Comparison of ENCODE assay signal across 23 cellular contexts in the genomic region with DNA sequence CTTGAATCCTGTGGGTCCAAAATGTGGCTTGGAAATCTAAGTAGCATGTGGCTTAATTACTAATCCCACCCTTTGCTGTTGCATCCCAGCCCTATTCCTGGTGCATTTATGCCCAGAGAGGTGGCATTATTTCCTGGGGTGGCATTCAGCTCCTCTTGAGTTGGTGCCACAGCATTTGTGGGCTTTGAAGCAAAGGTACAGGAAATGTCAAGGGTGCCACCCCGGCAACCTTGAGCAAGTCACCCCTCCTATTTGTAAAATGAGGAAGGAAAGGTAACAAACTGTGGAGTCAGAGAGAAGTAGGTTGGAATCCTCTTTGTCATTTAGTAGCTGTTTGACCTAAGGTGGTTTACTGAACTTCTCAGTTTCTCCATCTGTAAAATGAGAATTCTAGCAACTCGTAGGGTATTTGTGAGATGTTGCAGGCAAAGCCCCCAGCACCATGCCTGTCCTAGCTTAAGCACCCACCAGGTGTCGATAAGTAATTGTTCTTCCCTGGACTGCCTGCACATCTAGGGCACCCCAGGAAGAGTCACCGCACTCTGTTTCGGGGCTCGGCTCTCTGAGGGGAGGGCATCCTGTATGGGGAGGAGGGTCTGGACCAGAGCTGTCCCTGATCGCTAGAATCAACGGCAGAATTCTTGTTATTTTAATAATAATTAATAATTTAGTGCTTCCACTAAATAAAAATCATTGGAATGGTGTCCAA. TPM values are rescaled to one million over a fixed set of nuclear protein-coding genes. Genes with fewer than 3 reads are reported as not detected.
DNase-seq lines count a peak whose midpoint lies in the region; ATAC-seq and TF ChIP-seq lines count a peak whose summit lies in the region.
"Had no signal": no experiment of that assay in that cellular context is flagged by ENCODE, and none has a peak within 500 bp of the region (broad histone marks: within the 10 kb centered on the region; RNA-seq: fewer than 3 reads in every experiment).

No MANE protein-coding gene starts in this region.

- H3K4me2 ChIP-seq in OCI-LY3 (ENCODE audit: low read length), result no peak overlapping the region

- H3K27me3 ChIP-seq in OCI-LY3 (ENCODE audit: low read depth, low read length), result peaks cover 22% of the 10 kb centered on the region
- H3K27me3 ChIP-seq in esophagus muscularis mucosa, result peaks cover 0 to 11% (median 0%) of the 10 kb centered on the region in 4 donors
- H3K27me3 ChIP-seq: foreskin keratinocyte, suprapubic skin had no signal

- DNase-seq in activated naive CD4-positive, alpha-beta T cell treated with anti-CD3 and anti-CD28 coated beads, Interleukin-2, amount 10 ng/mL, durations not matched to agents 7 days and 5 days, result no peak
- DNase-seq in esophagus muscularis mucosa (ENCODE audit: extremely low spot score) (peak; percentile 75), NAMALWA (ENCODE audit: low spot score) (no peak), NCI-H2107 (lab: John Stamatoyannopoulos, UW) (no peak)
- no peak for DNase-seq in stimulated activated naive B cell treated with anti-CD40 and anti-IgM and Interleukin-4, amounts not matched to agents 10 μg/mL and 1 μg/mL and 100 μg/mL, for 72 hours
- DNase-seq: activated CD4-positive, alpha-beta T cell treated with anti-CD3 and anti-CD28 coated beads, Interleukin-2, amount 50 U/mL, for 4 hours; DMS79 treated with DMSO at 0.1 percent for 48 hours; foreskin keratinocyte; GM23248; kidney glomerular epithelial cell; mesendoderm; NCI-H1930; NCI-H510A; nephron progenitor cell; small intestine; stimulated activated CD4-positive, alpha-beta T cell treated with anti-CD3 and anti-CD28 coated beads, Interleukin-4, amount 100 ng/mL, for 4 hours had no signal

- H3K4me1 ChIP-seq in OCI-LY3 (ENCODE audit: low read length) (peaks cover 37% of the 10 kb centered on the region), esophagus muscularis mucosa (peaks cover 4 to 11% (median 8%) of the 10 kb centered on the region in 4 donors)
- H3K4me1 ChIP-seq: prostate gland, suprapubic skin had no signal

- no peak overlapping the region for H3K9ac ChIP-seq in OCI-LY3 (ENCODE audit: low read length)
- H3K9ac ChIP-seq: GM23248 had no signal

- TF ChIP-seq POLR2A in esophagus muscularis mucosa (IDR thresholded peaks at IDR 0.05; ENCODE audit: low read depth), result no peak

- H3K4me3 Mint-ChIP-seq in activated naive CD4-positive, alpha-beta T cell treated with anti-CD3 and anti-CD28 coated beads, Interleukin-2, amount 50 U/mL, for 24 hours, result peak overlapping the region; percentile 30
- no peak overlapping the region for H3K4me3 Mint-ChIP-seq in activated naive CD4-positive, alpha-beta T cell treated with anti-CD3 and anti-CD28 coated beads, Interleukin-2, amount 10 ng/mL, durations not matched to agents 7 days and 5 days
- peak overlapping the region in 1 of 2 donors; percentile 25 for H3K4me3 Mint-ChIP-seq in stimulated activated naive B cell treated with anti-CD40 and anti-IgM and Interleukin-4, amounts not matched to agents 10 μg/mL and 1 μg/mL and 100 μg/mL, for 72 hours
- H3K4me3 Mint-ChIP-seq: activated T-helper 1 cell treated with anti-CD3 and anti-CD28 coated beads, Interleukin-12 subunit alpha, Interleukin-12 subunit beta, Interleukin-2, Interleukin-4 antibody, amounts not matched to agents 30 ng/mL and 10 ng/mL and 1 ng/mL, durations not matched to agents 14 hours and 24 hours and 36 hours; CD14-positive monocyte; nephron progenitor cell had no signal

- no peaks in the 10 kb centered on the region for H3K9me3 Mint-ChIP-seq in activated naive CD4-positive, alpha-beta T cell treated with anti-CD3 and anti-CD28 coated beads, Interleukin-2, amount 50 U/mL, for 24 hours
- H3K9me3 Mint-ChIP-seq in activated naive CD4-positive, alpha-beta T cell treated with anti-CD3 and anti-CD28 coated beads, Interleukin-2, amount 10 ng/mL, durations not matched to agents 7 days and 5 days, result no peaks in the 10 kb centered on the region
- H3K9me3 Mint-ChIP-seq in stimulated activated naive B cell treated with anti-CD40 and anti-IgM and Interleukin-4, amounts not matched to agents 10 μg/mL and 1 μg/mL and 100 μg/mL, for 72 hours, result no peaks in the 10 kb centered on the region
- H3K9me3 Mint-ChIP-seq: activated T-helper 1 cell treated with anti-CD3 and anti-CD28 coated beads, Interleukin-12 subunit alpha, Interleukin-12 subunit beta, Interleukin-2, Interleukin-4 antibody, amounts not matched to agents 30 ng/mL and 10 ng/mL and 1 ng/mL, durations not matched to agents 14 hours and 24 hours and 36 hours; CD14-positive monocyte; nephron progenitor cell had no signal

- H3K27ac ChIP-seq in OCI-LY3 (ENCODE audit: low read length), result peak overlapping the region; percentile 85
- no peak overlapping the region for H3K27ac ChIP-seq in esophagus muscularis mucosa (replicated peaks in 1 of 4)
- H3K27ac ChIP-seq: foreskin keratinocyte, GM23248, prostate gland, suprapubic skin had no signal

- intact Hi-C loops in esophagus muscularis mucosa (cut with DNase I), result loop anchor here (5.0 kb wide), 1 partner anchor 176 kb away; no protein-coding TSS in a partner anchor

- CTCF ChIA-PET in activated naive CD4-positive, alpha-beta T cell treated with anti-CD3 and anti-CD28 coated beads, Interleukin-2, amount 10 ng/mL, durations not matched to agents 7 days and 5 days (lab: Charles Lee), result interaction anchor here (0.8 to 2.1 kb wide), 2 partner anchors 17 to 31 kb away, joined by 3 to 6 read pairs; a partner anchor contains a TSS

- H3K4me3 ChIP-seq in OCI-LY3 (ENCODE audit: low read length) (no peak overlapping the region), esophagus muscularis mucosa (no peak overlapping the region)
- H3K4me3 ChIP-seq: GM23248, prostate gland, suprapubic skin had no signal

- H3K27me3 Mint-ChIP-seq in activated naive CD4-positive, alpha-beta T cell treated with anti-CD3 and anti-CD28 coated beads, Interleukin-2, amount 50 U/mL, for 24 hours, result no peaks in the 10 kb centered on the region
- no peaks in the 10 kb centered on the region for H3K27me3 Mint-ChIP-seq in activated naive CD4-positive, alpha-beta T cell treated with anti-CD3 and anti-CD28 coated beads, Interleukin-2, amount 10 ng/mL, durations not matched to agents 7 days and 5 days
- no peaks in the 10 kb centered on the region for H3K27me3 Mint-ChIP-seq in stimulated activated naive B cell treated with anti-CD40 and anti-IgM and Interleukin-4, amounts not matched to agents 10 μg/mL and 1 μg/mL and 100 μg/mL, for 72 hours

- H3K9me3 ChIP-seq in OCI-LY3 (ENCODE audit: insufficient read depth, low read length) (peaks cover 8% of the 10 kb centered on the region; the same call in 1 of the 2 replicates), esophagus muscularis mucosa (no peaks in the 10 kb centered on the region)
- H3K9me3 ChIP-seq: prostate gland, suprapubic skin had no signal

- H3K27ac Mint-ChIP-seq in activated naive CD4-positive, alpha-beta T cell treated with anti-CD3 and anti-CD28 coated beads, Interleukin-2, amount 50 U/mL, for 24 hours, result peak overlapping the region; percentile 55
- H3K27ac Mint-ChIP-seq in activated naive CD4-positive, alpha-beta T cell treated with anti-CD3 and anti-CD28 coated beads, Interleukin-2, amount 10 ng/mL, durations not matched to agents 7 days and 5 days, result no peak overlapping the region
- peak overlapping the region; percentile 69 for H3K27ac Mint-ChIP-seq in stimulated activated naive B cell treated with anti-CD40 and anti-IgM and Interleukin-4, amounts not matched to agents 10 μg/mL and 1 μg/mL and 100 μg/mL, for 72 hours
- H3K27ac Mint-ChIP-seq: activated T-helper 1 cell treated with anti-CD3 and anti-CD28 coated beads, Interleukin-12 subunit alpha, Interleukin-12 subunit beta, Interleukin-2, Interleukin-4 antibody, amounts not matched to agents 30 ng/mL and 10 ng/mL and 1 ng/mL, durations not matched to agents 14 hours and 24 hours and 36 hours; nephron progenitor cell had no signal

- no peak overlapping the region for H2AFZ ChIP-seq in OCI-LY3 (ENCODE audit: low read depth, low read length)
- H2AFZ ChIP-seq: GM23248 had no signal

- H3K36me3 Mint-ChIP-seq in activated naive CD4-positive, alpha-beta T cell treated with anti-CD3 and anti-CD28 coated beads, Interleukin-2, amount 50 U/mL, for 24 hours, result no peaks in the 10 kb centered on the region
- H3K36me3 Mint-ChIP-seq in activated naive CD4-positive, alpha-beta T cell treated with anti-CD3 and anti-CD28 coated beads, Interleukin-2, amount 10 ng/mL, durations not matched to agents 7 days and 5 days, result peaks cover 25% of the 10 kb centered on the region
- H3K36me3 Mint-ChIP-seq in stimulated activated naive B cell treated with anti-CD40 and anti-IgM and Interleukin-4, amounts not matched to agents 10 μg/mL and 1 μg/mL and 100 μg/mL, for 72 hours, result peaks cover 11 to 21% of the 10 kb centered on the region in 2 donors

- H3K36me3 ChIP-seq in OCI-LY3 (replicated peaks; ENCODE audit: low read depth, low read length) (peaks cover 39% of the 10 kb centered on the region), esophagus muscularis mucosa (no peaks in the 10 kb centered on the region)
- H3K36me3 ChIP-seq: prostate gland, suprapubic skin had no signal

- WGBS in esophagus muscularis mucosa, result 85% methylated on average over 8 of the region's 8 CpGs

- no peaks in the 10 kb centered on the region for H3K79me2 ChIP-seq in OCI-LY3 (ENCODE audit: low read length)

- TF ChIP-seq EP300 in esophagus muscularis mucosa (IDR thresholded peaks at IDR 0.05), result no peak

- peak in 1 of 2 donors; percentile 3 for ATAC-seq in stimulated activated naive B cell treated with anti-CD40 and anti-IgM and Interleukin-4, amounts not matched to agents 10 μg/mL and 1 μg/mL and 100 μg/mL, for 72 hours (replicated peaks)
- ATAC-seq in GM21528 (IDR thresholded peaks at IDR 0.05; ENCODE audit: low FRiP score, unreplicated experiment), result no peak
- ATAC-seq: foreskin keratinocyte had no signal

- H3K4me1 Mint-ChIP-seq in activated naive CD4-positive, alpha-beta T cell treated with anti-CD3 and anti-CD28 coated beads, Interleukin-2, amount 50 U/mL, for 24 hours, result peaks cover 83% of the 10 kb centered on the region
- peaks cover 45% of the 10 kb centered on the region for H3K4me1 Mint-ChIP-seq in activated naive CD4-positive, alpha-beta T cell treated with anti-CD3 and anti-CD28 coated beads, Interleukin-2, amount 10 ng/mL, durations not matched to agents 7 days and 5 days
- peaks cover 59 to 93% of the 10 kb centered on the region in 2 donors for H3K4me1 Mint-ChIP-seq in stimulated activated naive B cell treated with anti-CD40 and anti-IgM and Interleukin-4, amounts not matched to agents 10 μg/mL and 1 μg/mL and 100 μg/mL, for 72 hours

- no peak for TF ChIP-seq CTCF in OCI-LY3 (IDR thresholded peaks at IDR 0.05; ENCODE audit: low read depth, low read length)
- TF ChIP-seq CTCF in esophagus muscularis mucosa (IDR thresholded peaks at IDR 0.05), result no peak

- no peaks in the 10 kb centered on the region for H4K20me1 ChIP-seq in OCI-LY3 (ENCODE audit: insufficient read depth, low read length)

RNA-seq across cellular contexts. Expression of a gene that starts 17.1 kb away (rescaled TPM):
- 10 to 100 TPM in 2 of 4 donors, 1 to 10 TPM in 2; 6.1 to 21.2 (median 9.8) TPM for total RNA-seq in esophagus muscularis mucosa
- total RNA-seq: GM23248 had no signal

RNA-seq across cellular contexts. Expression of a gene that starts 34.8 kb away (rescaled TPM):
- total RNA-seq in esophagus muscularis mucosa, result 10 to 100 TPM; 13.3 to 29.0 (median 23.4) TPM
